In genomic region chr17:64343833-64344637, GRCh38 we compare ENCODE assay signal across 8 cellular contexts. TPM values are rescaled to one million over a fixed set of nuclear protein-coding genes. Genes with fewer than 3 reads are reported as not detected.
DNase-seq lines count a peak whose midpoint lies in the region; ATAC-seq and TF ChIP-seq lines count a peak whose summit lies in the region.

No MANE protein-coding gene starts in this region.

- ATAC-seq in HG02885 (IDR thresholded peaks at IDR 0.05; ENCODE audit: poor library complexity, unreplicated experiment) (no peak), HG03095 (IDR thresholded peaks at IDR 0.05; ENCODE audit: unreplicated experiment) (no peak), GM18519 (IDR thresholded peaks at IDR 0.05; ENCODE audit: low FRiP score, unreplicated experiment) (no peak)

- DNase-seq in Caco-2, result peak; percentile 26 to 50
- peak; percentile 76 for DNase-seq in NCI-H1436 treated with DMSO at 0.1 percent for 48 hours (lab: John Stamatoyannopoulos, UW)
- DNase-seq in activated naive CD4-positive, alpha-beta T cell treated with anti-CD3 and anti-CD28 coated beads, Interleukin-2, amount 10 ng/mL, durations not matched to agents 7 days and 5 days, result no peak
- DNase-seq in glutamatergic neuron, result no peak
- DNase-seq in posterior vena cava (ENCODE audit: low spot score), result peak; percentile 91

- POLR2A ChIA-PET in Caco-2 (lab: Charles Lee), result no interaction called here

- H3K27ac Mint-ChIP-seq in Caco-2 (ENCODE audit: unreplicated experiment), result peak overlapping the region; percentile 81
- H3K27ac Mint-ChIP-seq in activated naive CD4-positive, alpha-beta T cell treated with anti-CD3 and anti-CD28 coated beads, Interleukin-2, amount 10 ng/mL, durations not matched to agents 7 days and 5 days, result peak overlapping the region; percentile 42
- H3K27ac Mint-ChIP-seq in glutamatergic neuron (ENCODE audit: unreplicated experiment), result peak overlapping the region; percentile 75

- H3K36me3 ChIP-seq in Caco-2 (ENCODE audit: control insufficient read depth, insufficient read depth, low read length), result no peaks in the 10 kb centered on the region

- BruUV-seq in Caco-2 (replicated peaks; lab: Mats Ljungman, UMichigan), result no TSS peak

- H3K4me1 Mint-ChIP-seq in Caco-2 (ENCODE audit: low read depth, unreplicated experiment), result peaks cover 9% of the 10 kb centered on the region
- H3K4me1 Mint-ChIP-seq in activated naive CD4-positive, alpha-beta T cell treated with anti-CD3 and anti-CD28 coated beads, Interleukin-2, amount 10 ng/mL, durations not matched to agents 7 days and 5 days, result peaks cover 29% of the 10 kb centered on the region
- peaks cover 8% of the 10 kb centered on the region for H3K4me1 Mint-ChIP-seq in glutamatergic neuron (ENCODE audit: low read depth, unreplicated experiment)

- H3K36me3 Mint-ChIP-seq in Caco-2 (ENCODE audit: insufficient read depth, unreplicated experiment) (no peaks in the 10 kb centered on the region), glutamatergic neuron (ENCODE audit: unreplicated experiment) (no peaks in the 10 kb centered on the region)
- peaks cover 5% of the 10 kb centered on the region for H3K36me3 Mint-ChIP-seq in activated naive CD4-positive, alpha-beta T cell treated with anti-CD3 and anti-CD28 coated beads, Interleukin-2, amount 10 ng/mL, durations not matched to agents 7 days and 5 days

- no peaks in the 10 kb centered on the region for H3K27me3 Mint-ChIP-seq in Caco-2 (ENCODE audit: insufficient read depth, unreplicated experiment)
- peaks cover 3% of the 10 kb centered on the region for H3K27me3 Mint-ChIP-seq in activated naive CD4-positive, alpha-beta T cell treated with anti-CD3 and anti-CD28 coated beads, Interleukin-2, amount 10 ng/mL, durations not matched to agents 7 days and 5 days
- no peaks in the 10 kb centered on the region for H3K27me3 Mint-ChIP-seq in glutamatergic neuron (ENCODE audit: unreplicated experiment)

- no peak overlapping the region for H3K4me3 Mint-ChIP-seq in Caco-2 (ENCODE audit: unreplicated experiment)
- H3K4me3 Mint-ChIP-seq in activated naive CD4-positive, alpha-beta T cell treated with anti-CD3 and anti-CD28 coated beads, Interleukin-2, amount 10 ng/mL, durations not matched to agents 7 days and 5 days, result no peak overlapping the region
- H3K4me3 Mint-ChIP-seq in glutamatergic neuron (ENCODE audit: unreplicated experiment), result no peak overlapping the region

- TF ChIP-seq CTCF in Caco-2 (IDR thresholded peaks at IDR 0.05; ENCODE audit: insufficient read depth in 1 of 2, low read depth in 1 of 2, low read length in 1 of 2, severe bottlenecking in 1 of 2, unreplicated experiment in 1 of 2) (no peak), glutamatergic neuron (IDR thresholded peaks at IDR 0.05; ENCODE audit: partially characterized antibody, unreplicated experiment) (no peak)

- peaks cover 6% of the 10 kb centered on the region; the same call in 1 of the 2 replicates for H3K4me1 ChIP-seq in Caco-2

- intact Hi-C loops in Caco-2 (cut with micrococcal nuclease; ENCODE audit: unreplicated experiment), result loop anchor here (1.0 kb wide), 1 partner anchor 37 kb away; no protein-coding TSS in a partner anchor
- intact Hi-C loops in posterior vena cava (cut with DNase I), result no loop called here

- CTCF ChIA-PET in Caco-2 (lab: Charles Lee), result interaction anchor here (0.7 to 0.8 kb wide), 2 partner anchors 13 to 62 kb away, joined by 3 read pairs; no protein-coding TSS in a partner anchor
- CTCF ChIA-PET in activated naive CD4-positive, alpha-beta T cell treated with anti-CD3 and anti-CD28 coated beads, Interleukin-2, amount 10 ng/mL, durations not matched to agents 7 days and 5 days (lab: Charles Lee), result interaction anchor here (0.7 to 2.7 kb wide), 3 partner anchors 23 to 75 kb away, joined by 3 to 6 read pairs (median 3); no protein-coding TSS in a partner anchor

- H3K9me3 Mint-ChIP-seq in Caco-2 (ENCODE audit: unreplicated experiment) (no peaks in the 10 kb centered on the region), glutamatergic neuron (ENCODE audit: unreplicated experiment) (peaks cover 3% of the 10 kb centered on the region)
- H3K9me3 Mint-ChIP-seq in activated naive CD4-positive, alpha-beta T cell treated with anti-CD3 and anti-CD28 coated beads, Interleukin-2, amount 10 ng/mL, durations not matched to agents 7 days and 5 days, result no peaks in the 10 kb centered on the region

- H3K9me3 ChIP-seq in Caco-2, result no peaks in the 10 kb centered on the region

- no peaks in the 10 kb centered on the region for H3K27me3 ChIP-seq in Caco-2 (replicated peaks; ENCODE audit: control insufficient read depth, insufficient read depth, low read length)

- no peak overlapping the region for H3K4me3 ChIP-seq in Caco-2 (ENCODE audit: low read depth, low read length)

RNA-seq across cellular contexts. Expression of gene PECAM1, which starts 46.6 kb away (rescaled TPM):
- total RNA-seq in Caco-2 (2022), result 4.0 and 4.7 TPM in 2 replicates
- total RNA-seq in glutamatergic neuron (ENCODE audit: unreplicated experiment), result not detected
- 100 to 1,000 TPM; 289 to 316 TPM for total RNA-seq in posterior vena cava

Comparison
In these comparisons a context has a peak if more than half of its experiments do, and no peak if none do; other contexts are left out.
1. DNase-seq: peak in Caco-2 (2 of 2), NCI-H1436 treated with DMSO at 0.1 percent for 48 hours (single experiment) and posterior vena cava (single experiment); none in activated naive CD4-positive, alpha-beta T cell treated with anti-CD3 and anti-CD28 coated beads, Interleukin-2, amount 10 ng/mL, durations not matched to agents 7 days and 5 days (single experiment) and glutamatergic neuron (single experiment).
2. RNA of gene PECAM1, which starts 46.6 kb away (total RNA-seq): 289 to 316 TPM in posterior vena cava; 4.0 to 4.7 TPM in Caco-2 and not detected in glutamatergic neuron (single experiment); every median in the first group is over 10 times any median in the second.
3. Peak in every context shown above with its lines, with median percentiles within 50 percentile points of each other: H3K27ac Mint-ChIP-seq.